Comparison of ENCODE assay signal across 1 cellular context in the genomic region with DNA sequence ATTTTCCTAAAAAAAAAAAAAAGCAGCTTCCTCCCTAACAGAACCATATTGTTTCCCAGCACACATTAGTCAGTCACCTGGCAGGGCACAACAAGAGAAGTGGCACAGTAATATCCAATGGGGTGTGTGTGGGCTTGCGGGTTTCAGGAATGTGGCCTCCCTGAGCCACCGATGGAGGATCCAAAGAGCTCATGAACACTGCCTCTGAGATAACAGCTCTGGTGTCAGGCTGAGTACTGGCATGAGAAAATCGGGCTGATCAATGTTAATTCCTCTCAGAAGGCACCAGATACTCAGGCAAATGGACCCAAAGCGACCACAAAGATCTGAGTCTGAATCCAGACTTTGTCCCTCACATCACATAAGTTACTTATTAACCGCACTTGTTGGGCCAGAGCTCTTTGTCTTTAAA.
TF ChIP-seq lines count a peak whose summit lies in the region.

No MANE protein-coding gene starts in this region.

TF ChIP-seq in HepG2, 621 proteins besides CTCF, POLR2A, EP300 and RAD21 (continued from another document and continues in another):
- TF ChIP-seq TFAP4 (IDR thresholded peaks at IDR 0.05; ENCODE audit: borderline replicate concordance, low read depth), result peak; percentile 77
- no peak for TF ChIP-seq NFATC3 (CRISPR knock-in tag; IDR thresholded peaks at IDR 0.05)
- TF ChIP-seq SALL1 (CRISPR knock-in tag; IDR thresholded peaks at IDR 0.05), result peak; percentile 48; the same call in 1 of the 2 replicates
- TF ChIP-seq, protein P1, sequence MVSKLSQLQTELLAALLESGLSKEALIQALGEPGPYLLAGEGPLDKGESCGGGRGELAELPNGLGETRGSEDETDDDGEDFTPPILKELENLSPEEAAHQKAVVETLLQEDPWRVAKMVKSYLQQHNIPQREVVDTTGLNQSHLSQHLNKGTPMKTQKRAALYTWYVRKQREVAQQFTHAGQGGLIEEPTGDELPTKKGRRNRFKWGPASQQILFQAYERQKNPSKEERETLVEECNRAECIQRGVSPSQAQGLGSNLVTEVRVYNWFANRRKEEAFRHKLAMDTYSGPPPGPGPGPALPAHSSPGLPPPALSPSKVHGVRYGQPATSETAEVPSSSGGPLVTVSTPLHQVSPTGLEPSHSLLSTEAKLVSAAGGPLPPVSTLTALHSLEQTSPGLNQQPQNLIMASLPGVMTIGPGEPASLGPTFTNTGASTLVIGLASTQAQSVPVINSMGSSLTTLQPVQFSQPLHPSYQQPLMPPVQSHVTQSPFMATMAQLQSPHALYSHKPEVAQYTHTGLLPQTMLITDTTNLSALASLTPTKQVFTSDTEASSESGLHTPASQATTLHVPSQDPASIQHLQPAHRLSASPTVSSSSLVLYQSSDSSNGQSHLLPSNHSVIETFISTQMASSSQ (IDR thresholded peaks at IDR 0.05; ENCODE audit: low read depth), result peak; percentile 89
- TF ChIP-seq, protein P1 (CRISPR knock-in tag; IDR thresholded peaks at IDR 0.05; ENCODE audit: borderline replicate concordance), result peak; percentile 93
- TF ChIP-seq ZNF326 (CRISPR knock-in tag; IDR thresholded peaks at IDR 0.05; ENCODE audit: borderline replicate concordance), result no peak
- no peak for TF ChIP-seq TEAD2 (CRISPR knock-in tag; IDR thresholded peaks at IDR 0.05)
- TF ChIP-seq HDAC2 (CRISPR knock-in tag; IDR thresholded peaks at IDR 0.05), result peak; percentile 19; the same call in 1 of the 2 replicates
- no peak for TF ChIP-seq MIER2 (CRISPR knock-in tag; IDR thresholded peaks at IDR 0.05)
- no peak for TF ChIP-seq KLF12 (CRISPR knock-in tag; IDR thresholded peaks at IDR 0.05; ENCODE audit: borderline replicate concordance)
- TF ChIP-seq RARG (CRISPR knock-in tag; IDR thresholded peaks at IDR 0.05; ENCODE audit: low read depth), result no peak
- TF ChIP-seq ZNF574 (CRISPR knock-in tag; IDR thresholded peaks at IDR 0.05), result no peak
- no peak for TF ChIP-seq BCLAF1 (IDR thresholded peaks at IDR 0.05)
- TF ChIP-seq ZFX (CRISPR knock-in tag; IDR thresholded peaks at IDR 0.05; ENCODE audit: low read depth), result peak; percentile 29; the same call in 1 of the 2 replicates
- peak; percentile 28; the same call in 1 of the 2 replicates for TF ChIP-seq ELF3 (CRISPR knock-in tag; IDR thresholded peaks at IDR 0.05)
- peak; percentile 32; the same call in 1 of the 2 replicates for TF ChIP-seq ARID3A (IDR thresholded peaks at IDR 0.05; ENCODE audit: low read depth, low read length)
- no peak for TF ChIP-seq PLRG1 (conservative IDR thresholded peaks at IDR 0.05)
- no peak for TF ChIP-seq ZNF879 (CRISPR knock-in tag; IDR thresholded peaks at IDR 0.05)
- TF ChIP-seq, protein P2, sequence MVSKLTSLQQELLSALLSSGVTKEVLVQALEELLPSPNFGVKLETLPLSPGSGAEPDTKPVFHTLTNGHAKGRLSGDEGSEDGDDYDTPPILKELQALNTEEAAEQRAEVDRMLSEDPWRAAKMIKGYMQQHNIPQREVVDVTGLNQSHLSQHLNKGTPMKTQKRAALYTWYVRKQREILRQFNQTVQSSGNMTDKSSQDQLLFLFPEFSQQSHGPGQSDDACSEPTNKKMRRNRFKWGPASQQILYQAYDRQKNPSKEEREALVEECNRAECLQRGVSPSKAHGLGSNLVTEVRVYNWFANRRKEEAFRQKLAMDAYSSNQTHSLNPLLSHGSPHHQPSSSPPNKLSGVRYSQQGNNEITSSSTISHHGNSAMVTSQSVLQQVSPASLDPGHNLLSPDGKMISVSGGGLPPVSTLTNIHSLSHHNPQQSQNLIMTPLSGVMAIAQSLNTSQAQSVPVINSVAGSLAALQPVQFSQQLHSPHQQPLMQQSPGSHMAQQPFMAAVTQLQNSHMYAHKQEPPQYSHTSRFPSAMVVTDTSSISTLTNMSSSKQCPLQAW (CRISPR knock-in tag; IDR thresholded peaks at IDR 0.05), result peak; percentile 69; the same call in 1 of the 2 replicates
- TF ChIP-seq TSC22D2 (CRISPR knock-in tag; IDR thresholded peaks at IDR 0.05; ENCODE audit: borderline replicate concordance), result 0 out of 2 replicates have a peak, but pooled peaks have one; percentile 52
- no peak for TF ChIP-seq ZBTB14 (CRISPR knock-in tag; IDR thresholded peaks at IDR 0.05)
- TF ChIP-seq STAT5B (CRISPR knock-in tag; IDR thresholded peaks at IDR 0.05), result no peak
- 0 out of 2 replicates have a peak, but pooled peaks have one; percentile 33 for TF ChIP-seq ZNF629 (CRISPR knock-in tag; conservative IDR thresholded peaks at IDR 0.05)
- peak; percentile 44; the same call in 1 of the 2 replicates for TF ChIP-seq KAT8 (CRISPR knock-in tag; IDR thresholded peaks at IDR 0.05)
- TF ChIP-seq MTF2 (CRISPR knock-in tag; IDR thresholded peaks at IDR 0.05; ENCODE audit: borderline replicate concordance), result no peak
- no peak for TF ChIP-seq IKZF5 (CRISPR knock-in tag; IDR thresholded peaks at IDR 0.05)
- no peak for TF ChIP-seq ZNF367 (CRISPR knock-in tag; IDR thresholded peaks at IDR 0.05; ENCODE audit: borderline replicate concordance)
- peak; percentile 79 for TF ChIP-seq ZNF501 (CRISPR knock-in tag; IDR thresholded peaks at IDR 0.05)
- no peak for TF ChIP-seq ZNF337 (CRISPR knock-in tag; IDR thresholded peaks at IDR 0.05; ENCODE audit: borderline replicate concordance, low read depth)
- 0 out of 2 replicates have a peak, but pooled peaks have one; percentile 16 for TF ChIP-seq ERF (CRISPR knock-in tag; IDR thresholded peaks at IDR 0.05)
- no peak for TF ChIP-seq SOX6 (IDR thresholded peaks at IDR 0.05)
- TF ChIP-seq SOX6 (CRISPR knock-in tag; IDR thresholded peaks at IDR 0.05), result peak; percentile 81
- TF ChIP-seq ZBED4 (CRISPR knock-in tag; IDR thresholded peaks at IDR 0.05; ENCODE audit: borderline replicate concordance), result peak; percentile 66; the same call in 1 of the 2 replicates
- TF ChIP-seq ATAD3A (CRISPR knock-in tag; IDR thresholded peaks at IDR 0.05), result no peak
